In the genomic region with DNA sequence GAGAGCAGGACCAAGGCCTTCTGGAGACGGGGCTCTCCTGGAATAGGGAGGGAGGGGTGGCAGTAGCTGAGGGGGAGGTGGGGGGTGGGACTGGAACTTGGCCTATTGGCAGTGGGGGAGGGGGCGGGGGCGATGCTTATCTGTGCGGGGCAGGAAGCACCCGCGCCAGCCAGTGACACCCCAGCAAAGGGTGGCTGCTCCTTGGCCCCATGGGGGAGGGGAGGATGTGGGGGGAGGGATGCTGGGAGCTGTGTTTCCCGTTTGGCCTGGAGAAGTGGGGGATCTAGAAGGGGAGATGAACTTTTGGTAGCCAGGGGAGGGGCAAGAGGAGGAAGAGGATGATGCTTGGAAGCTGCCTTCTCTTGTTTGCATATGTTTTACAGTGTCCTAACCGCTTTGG, we compare ENCODE assay signal across 12 cellular contexts. TPM values are rescaled to one million over a fixed set of nuclear protein-coding genes. Genes with fewer than 3 reads are reported as not detected.
DNase-seq lines count a peak whose midpoint lies in the region; ATAC-seq, FAIRE-seq and TF ChIP-seq lines count a peak whose summit lies in the region.
"Had no signal": no experiment of that assay in that cellular context is flagged by ENCODE, and none has a peak within 500 bp of the region (broad histone marks: within the 10 kb centered on the region; RNA-seq: fewer than 3 reads in every experiment).

No MANE protein-coding gene starts in this region.

- H3K27ac ChIP-seq in CD4-positive, CD25-positive, alpha-beta regulatory T cell (ENCODE audit: insufficient read depth, low read length, poor library complexity, severe bottlenecking) = peak overlapping the region; percentile 84
- H3K27ac ChIP-seq in Peyer's patch (peak overlapping the region; percentile 94 to 99 (median 96)), K562 (ENCODE audit: extremely low read depth, low read depth, low read length) (peak overlapping the region; percentile 51; the same call in 2 of the 3 replicates), neutrophil (peak overlapping the region; percentile 97), tibial artery (peak overlapping the region in 1 of 2 donors; percentile 65), trophoblast cell (ENCODE audit: low read depth, low read length) (no peak overlapping the region)
- H3K27ac ChIP-seq: ovary had no signal

- POLR2A ChIA-PET in K562 (lab: Yijun Ruan, JAX) = interaction anchor here (0.6 to 1.9 kb wide), 7 partner anchors 9 to 58 kb away, joined by 3 to 8 read pairs (median 4); a partner anchor contains a TSS

- peak overlapping the region; percentile 60 for H3K4me3 ChIP-seq in CD4-positive, CD25-positive, alpha-beta regulatory T cell (ENCODE audit: low read depth, low read length)
- peak overlapping the region in 1 of 4 donors; percentile 35 for H3K4me3 ChIP-seq in Peyer's patch
- H3K4me3 ChIP-seq in K562 = no peak overlapping the region
- peak overlapping the region in 1 of 2 experiments; percentile 85 for H3K4me3 ChIP-seq in neutrophil (ENCODE audit: low read depth in 1 of 2, low read length in 1 of 2)
- no peak overlapping the region for H3K4me3 ChIP-seq in tibial artery
- no peak overlapping the region for H3K4me3 ChIP-seq in trophoblast cell (ENCODE audit: low read depth, low read length)
- H3K4me3 ChIP-seq: ovary had no signal

- peaks cover 12% of the 10 kb centered on the region for H3K36me3 Mint-ChIP-seq in CD4-positive, CD25-positive, alpha-beta regulatory T cell

- peak overlapping the region; percentile 81 to 95 (median 90) for H3K4me3 Mint-ChIP-seq in CD4-positive, CD25-positive, alpha-beta regulatory T cell

- no peaks in the 10 kb centered on the region for H3K9me3 ChIP-seq in CD4-positive, CD25-positive, alpha-beta regulatory T cell (ENCODE audit: control insufficient read depth in 2 of 2, low read length in 2 of 2)
- H3K9me3 ChIP-seq in Peyer's patch = no peaks in the 10 kb centered on the region
- H3K9me3 ChIP-seq in K562 (replicated peaks; ENCODE audit: control insufficient read depth, insufficient read depth, low read depth, low read length) = no peaks in the 10 kb centered on the region
- no peaks in the 10 kb centered on the region for H3K9me3 ChIP-seq in neutrophil
- H3K9me3 ChIP-seq in tibial artery = no peaks in the 10 kb centered on the region
- H3K9me3 ChIP-seq in trophoblast cell (ENCODE audit: insufficient read depth, low read depth, low read length) = peaks cover 1% of the 10 kb centered on the region
- H3K9me3 ChIP-seq: ovary had no signal

- H2AFZ ChIP-seq in K562 (ENCODE audit: low read depth, low read length) (no peak overlapping the region), trophoblast cell (ENCODE audit: insufficient read depth, low read length, poor library complexity) (no peak overlapping the region)

- no peak overlapping the region for H2BK120ac ChIP-seq in trophoblast cell (ENCODE audit: insufficient read depth, low read length, poor library complexity)

- peak overlapping the region; percentile 59 for H3K4me2 ChIP-seq in K562 (ENCODE audit: insufficient read depth, low read length)
- no peak overlapping the region for H3K4me2 ChIP-seq in trophoblast cell (ENCODE audit: low read length)

- no peaks in the 10 kb centered on the region for H3K27me3 ChIP-seq in CD4-positive, CD25-positive, alpha-beta regulatory T cell (ENCODE audit: control insufficient read depth, insufficient read depth, low read length)
- no peaks in the 10 kb centered on the region for H3K27me3 ChIP-seq in Peyer's patch
- no peaks in the 10 kb centered on the region for H3K27me3 ChIP-seq in K562 (ENCODE audit: control insufficient read depth in 2 of 2, insufficient read depth in 2 of 2, low read length in 2 of 2)
- H3K27me3 ChIP-seq in neutrophil = no peaks in the 10 kb centered on the region
- H3K27me3 ChIP-seq in tibial artery = no peaks in the 10 kb centered on the region
- no peaks in the 10 kb centered on the region for H3K27me3 ChIP-seq in trophoblast cell (ENCODE audit: insufficient read depth, low read length)
- H3K27me3 ChIP-seq: ovary had no signal

- TF ChIP-seq POLR2A in Peyer's patch (IDR thresholded peaks at IDR 0.05) (no peak), K562 (conservative IDR thresholded peaks at IDR 0.05) (no peak)

- H2BK5ac ChIP-seq in trophoblast cell (ENCODE audit: low read depth, low read length, poor library complexity) = no peak overlapping the region

- H3K4me1 Mint-ChIP-seq in CD4-positive, CD25-positive, alpha-beta regulatory T cell = peaks cover 6 to 79% (median 53%) of the 10 kb centered on the region in 4 donors

- no peak overlapping the region for H4K8ac ChIP-seq in trophoblast cell (ENCODE audit: low read depth, low read length)

- 29% methylated on average over 3 of the region's 8 CpGs for WGBS in K562 (ENCODE audit: insufficient coverage, low coverage, missing lambda C conversion rate)
- no CpG with 5 or more reads among the region's 8 CpGs for WGBS in trophoblast cell (ENCODE audit: extremely low coverage, insufficient coverage, insufficient read length)

- TF ChIP-seq EP300 in K562 (IDR thresholded peaks at IDR 0.05; ENCODE audit: low read length) = peak; percentile 16; the same call in 1 of the 2 replicates

- in situ Hi-C loops in K562 (cut with MboI) = no loop called here

- H3K9me3 Mint-ChIP-seq in CD4-positive, CD25-positive, alpha-beta regulatory T cell = no peaks in the 10 kb centered on the region

- no peaks in the 10 kb centered on the region for H3K27me3 Mint-ChIP-seq in CD4-positive, CD25-positive, alpha-beta regulatory T cell

- BruUV-seq in K562 (replicated peaks; lab: Mats Ljungman, UMichigan) = no TSS peak

- H3K9me1 ChIP-seq in K562 (ENCODE audit: control insufficient read depth, insufficient read depth, low read length) = no peaks in the 10 kb centered on the region

- peaks cover 15% of the 10 kb centered on the region for H3K79me1 ChIP-seq in trophoblast cell (ENCODE audit: low read length)

- H3K4me1 ChIP-seq in CD4-positive, CD25-positive, alpha-beta regulatory T cell (ENCODE audit: control insufficient read depth, insufficient read depth, low read length, poor library complexity, severe bottlenecking) = peaks cover 99% of the 10 kb centered on the region
- H3K4me1 ChIP-seq in Peyer's patch = peaks cover 3 to 82% (median 53%) of the 10 kb centered on the region in 4 donors
- H3K4me1 ChIP-seq in K562 (replicated peaks in 1 of 2; ENCODE audit: control insufficient read depth in 2 of 2, insufficient read depth in 2 of 2, low read length in 2 of 2) = peaks cover 65 to 92% of the 10 kb centered on the region in 2 experiments
- peaks cover 87 to 95% of the 10 kb centered on the region in 2 experiments for H3K4me1 ChIP-seq in neutrophil (ENCODE audit: control insufficient read depth in 1 of 2, insufficient read depth in 1 of 2, low read depth in 1 of 2, low read length in 1 of 2)
- peaks cover 0 to 67% (median 40%) of the 10 kb centered on the region in 4 donors for H3K4me1 ChIP-seq in tibial artery
- peaks cover 15 to 20% of the 10 kb centered on the region in 2 experiments for H3K4me1 ChIP-seq in trophoblast cell (ENCODE audit: control insufficient read depth in 1 of 2, insufficient read depth in 2 of 2, low read length in 2 of 2)

- no peak overlapping the region for H3K18ac ChIP-seq in trophoblast cell (ENCODE audit: low read length)

- H3K9ac ChIP-seq in K562 (ENCODE audit: insufficient read depth in 1 of 2, low read depth in 2 of 2, low read length in 2 of 2) (peak overlapping the region; percentile 24 to 65; a peak in 1 of 4 replicates), trophoblast cell (ENCODE audit: low read length) (no peak overlapping the region)

- H3K14ac ChIP-seq in trophoblast cell (ENCODE audit: low read length) = no peak overlapping the region

- no peak overlapping the region for H4K91ac ChIP-seq in trophoblast cell (ENCODE audit: low read depth, low read length)

- peak; percentile 37 to 74 (median 42) for DNase-seq in CD4-positive, CD25-positive, alpha-beta regulatory T cell
- DNase-seq in Peyer's patch (peak; percentile 64 to 74 (median 70)), K562 (ENCODE audit: extremely low read depth in 1 of 4, low spot score in 3 of 4) (peak; percentile 73 to 82 (median 75)), tibial artery (no peak), trophoblast cell (no peak)
- DNase-seq: NCI-H1694 had no signal

- FAIRE-seq in K562 (lab: Jason Lieb, UNC) = no peak
- FAIRE-seq: HTR-8/SVneo had no signal

- H4K20me1 ChIP-seq in K562 (replicated peaks; ENCODE audit: control insufficient read depth, insufficient read depth, low read length) = no peaks in the 10 kb centered on the region; the same call in 1 of the 2 replicates

- no peak overlapping the region for H2BK12ac ChIP-seq in trophoblast cell (ENCODE audit: low read length)

- no peak for ATAC-seq in CD4-positive, CD25-positive, alpha-beta regulatory T cell (ENCODE audit: low read depth in 2 of 2)
- ATAC-seq in K562 = no peak
- no peak for ATAC-seq in HG03095 (IDR thresholded peaks at IDR 0.05; ENCODE audit: unreplicated experiment)
- no peak for ATAC-seq in GM21423 (IDR thresholded peaks at IDR 0.05; ENCODE audit: unreplicated experiment)

- TF ChIP-seq RAD21 in K562 (CRISPR knock-in tag; conservative IDR thresholded peaks at IDR 0.05 in 1 of 2, IDR thresholded peaks at IDR 0.05 in 1 of 2) = no peak

- H3K36me3 ChIP-seq in CD4-positive, CD25-positive, alpha-beta regulatory T cell (ENCODE audit: control insufficient read depth, insufficient read depth, low read length) = peaks cover 16% of the 10 kb centered on the region
- H3K36me3 ChIP-seq in Peyer's patch (peaks cover 0 to 47% (median 0%) of the 10 kb centered on the region in 3 donors), K562 (ENCODE audit: control insufficient read depth, insufficient read depth, low read length) (peaks cover 70% of the 10 kb centered on the region; the same call in 2 of the 3 replicates), neutrophil (peaks cover 75% of the 10 kb centered on the region), tibial artery (peaks cover 0 to 43% (median 24%) of the 10 kb centered on the region in 3 donors), trophoblast cell (ENCODE audit: control insufficient read depth in 1 of 2, insufficient read depth in 2 of 2, low read length in 2 of 2) (peaks cover 31 to 32% of the 10 kb centered on the region in 2 experiments)
- H3K36me3 ChIP-seq: ovary had no signal

- CTCF ChIA-PET in K562 (lab: Yijun Ruan, JAX; ENCODE audit: low intra/inter-chr PET ratio) = interaction anchor here (0.6 kb wide), 1 partner anchor 39 kb away, joined by 3 read pairs; a partner anchor contains a TSS

- no peak overlapping the region for H2AK5ac ChIP-seq in trophoblast cell (ENCODE audit: low read length)

- H3K4ac ChIP-seq in trophoblast cell (ENCODE audit: low read depth, low read length) = no peak overlapping the region

- no peak overlapping the region for H3K23ac ChIP-seq in trophoblast cell (ENCODE audit: low read length)

- H3K79me2 ChIP-seq in K562 (ENCODE audit: control insufficient read depth, insufficient read depth, low read length) (peaks cover 50% of the 10 kb centered on the region), trophoblast cell (ENCODE audit: control insufficient read depth, insufficient read depth, low read length, poor library complexity) (peaks cover 3% of the 10 kb centered on the region)

- intact Hi-C loops in K562 (cut with micrococcal nuclease) = no loop called here
- intact Hi-C loops in tibial artery (cut with DNase I; ENCODE audit: low total_unique reads) = no loop called here

- no peak for TF ChIP-seq CTCF in Peyer's patch (IDR thresholded peaks at IDR 0.05)
- no peak for TF ChIP-seq CTCF in K562 (IDR thresholded peaks at IDR 0.05 in 2 of 3, conservative IDR thresholded peaks at IDR 0.05 in 1 of 3; ENCODE audit: insufficient read depth in 2 of 3, low read depth in 1 of 3, low read length in 3 of 3)
- no peak for TF ChIP-seq CTCF in neutrophil (IDR thresholded peaks at IDR 0.05)
- TF ChIP-seq CTCF in tibial artery (IDR thresholded peaks at IDR 0.05) = no peak

- H4K12ac ChIP-seq in trophoblast cell (ENCODE audit: low read depth, low read length) = no peak overlapping the region

- H3K27ac Mint-ChIP-seq in CD4-positive, CD25-positive, alpha-beta regulatory T cell = peak overlapping the region; percentile 80 to 97 (median 92)

RNA-seq across cellular contexts. Expression of a gene that starts 11.0 kb away (rescaled TPM):
- 68.0 TPM for total RNA-seq in CD4-positive, CD25-positive, alpha-beta regulatory T cell
- 1 to 10 TPM; 3.7 to 6.5 (median 5.3) TPM for polyA plus RNA-seq in CD4-positive, CD25-positive, alpha-beta regulatory T cell
- total RNA-seq in Peyer's patch = 100 to 1,000 TPM in 3 of 4 donors, 10 to 100 TPM in 1; 35.5 to 412 (median 346) TPM
- total RNA-seq in K562 (2011; cell fraction: chromatin; rRNA removed; ENCODE audit: low replicate concordance) = 24.5 and 77.3 TPM in 2 replicates
- 49.9 and 53.4 TPM in 2 replicates for total RNA-seq in K562 (2011; cell fraction: nucleolus; rRNA removed)
- total RNA-seq in K562 (2011; cell fraction: nucleoplasm; rRNA removed) = 27.5 and 32.6 TPM in 2 replicates
- total RNA-seq in K562 (2014; rRNA removed) = 31.3 and 40.6 TPM in 2 replicates
- total RNA-seq in K562 (2014; rRNA removed; fragmentation: Illumina TruSeq; extraction: Trizol) = 6.7 and 6.9 TPM in 2 replicates
- total RNA-seq in K562 (2015; rRNA removed; fragmentation: Illumina TruSeq; extraction: Trizol) = 21.9 and 23.3 TPM in 2 replicates
- total RNA-seq in K562 (2021) = 46.5 and 48.2 TPM in 2 replicates
- 15.2 and 22.8 TPM in 2 replicates for polyA plus RNA-seq in K562 (2011; rRNA removed)
- 27.8 and 66.6 TPM in 2 replicates for polyA plus RNA-seq in K562 (2011; cell fraction: cytosol; rRNA removed)
- polyA plus RNA-seq in K562 (2011; cell fraction: nucleus; rRNA removed) = 47.1 and 101 TPM in 2 replicates
- polyA plus RNA-seq in K562 (2012) = 26.0 and 38.2 TPM in 2 replicates
- 13.5 and 25.7 TPM in 2 replicates for polyA plus RNA-seq in K562 (2014; fragmentation: Illumina TruSeq; extraction: Trizol)
- under 1 TPM; 0.04 to 0.08 TPM for polyA plus RNA-seq in K562 (2014; fragmentation: Nextera tagmentation; extraction: Ambion mirVana)
- polyA plus RNA-seq in K562 (2014; rRNA removed) = 23.2 and 28.7 TPM in 2 replicates
- polyA minus RNA-seq in K562 (2011; rRNA and poly(A)+ RNA removed) = 7.6 and 11.9 TPM in 2 replicates
- polyA minus RNA-seq in K562 (2011; cell fraction: cytosol; rRNA and poly(A)+ RNA removed) = 23.4 and 28.6 TPM in 2 replicates
- polyA minus RNA-seq in K562 (2011; cell fraction: nucleus; rRNA and poly(A)+ RNA removed) = 19.5 and 20.4 TPM in 2 replicates
- 39.8 and 42.9 TPM in 2 replicates for polyA plus RNA-seq in trophoblast cell (2013)

RNA-seq across cellular contexts. Expression of a gene that starts 19.9 kb away (rescaled TPM):
- total RNA-seq in CD4-positive, CD25-positive, alpha-beta regulatory T cell = 1.4 TPM
- not detected for polyA plus RNA-seq in CD4-positive, CD25-positive, alpha-beta regulatory T cell
- total RNA-seq in Peyer's patch (10 to 100 TPM in 1 of 4 donors, 1 to 10 TPM in 3; 1.7 to 12.5 (median 5.3) TPM), K562 (2014; rRNA removed) (0.12 TPM in 1 of 2 replicates, not detected in the other), K562 (2014; rRNA removed; fragmentation: Illumina TruSeq; extraction: Trizol) (0.11 TPM in 1 of 2 replicates, not detected in the other), K562 (2015; rRNA removed; fragmentation: Illumina TruSeq; extraction: Trizol) (0.11 TPM in 1 of 2 replicates, not detected in the other), K562 (2021) (0.09 and 0.40 TPM in 2 replicates)
- total RNA-seq in K562 (2011; cell fraction: chromatin; rRNA removed; ENCODE audit: low replicate concordance) = 1.1 and 2.4 TPM in 2 replicates
- total RNA-seq in K562 (2011; cell fraction: nucleolus; rRNA removed) = 1.3 and 1.7 TPM in 2 replicates
- total RNA-seq in K562 (2011; cell fraction: nucleoplasm; rRNA removed) = 0.99 and 1.3 TPM in 2 replicates
- polyA plus RNA-seq in K562 (2011; rRNA removed) (0.49 and 1.1 TPM in 2 replicates), K562 (2014; fragmentation: Illumina TruSeq; extraction: Trizol) (0.10 TPM in 1 of 2 replicates, not detected in the other), K562 (2014; fragmentation: Nextera tagmentation; extraction: Ambion mirVana) (not detected), K562 (2014; rRNA removed) (0.22 and 0.37 TPM in 2 replicates)
- polyA plus RNA-seq in K562 (2011; cell fraction: cytosol; rRNA removed) = 0.30 and 0.40 TPM in 2 replicates
- polyA plus RNA-seq in K562 (2011; cell fraction: nucleus; rRNA removed) = 9.0 and 9.2 TPM in 2 replicates
- polyA plus RNA-seq in K562 (2012) = 0.36 and 2.9 TPM in 2 replicates
- 0.24 and 0.25 TPM in 2 replicates for polyA minus RNA-seq in K562 (2011; rRNA and poly(A)+ RNA removed)
- not detected in 2 replicates for polyA minus RNA-seq in K562 (2011; cell fraction: cytosol; rRNA and poly(A)+ RNA removed)
- polyA minus RNA-seq in K562 (2011; cell fraction: nucleus; rRNA and poly(A)+ RNA removed) = 0.33 and 0.40 TPM in 2 replicates
- polyA plus RNA-seq in trophoblast cell (2013) = 0.55 and 0.56 TPM in 2 replicates

RNA-seq across cellular contexts. Expression of a gene that starts 20.0 kb away (rescaled TPM):
- 0.32 TPM for total RNA-seq in CD4-positive, CD25-positive, alpha-beta regulatory T cell
- polyA plus RNA-seq in CD4-positive, CD25-positive, alpha-beta regulatory T cell = not detected
- total RNA-seq in Peyer's patch (1 to 10 TPM in 1 of 4 donors, under 1 TPM in 1, not detected in 2; 0.88 to 2.7 TPM), K562 (2014; rRNA removed) (not detected in 2 replicates), K562 (2014; rRNA removed; fragmentation: Illumina TruSeq; extraction: Trizol) (not detected in 2 replicates), K562 (2015; rRNA removed; fragmentation: Illumina TruSeq; extraction: Trizol) (not detected in 2 replicates), K562 (2021) (not detected in 2 replicates)
- total RNA-seq in K562 (2011; cell fraction: chromatin; rRNA removed; ENCODE audit: low replicate concordance) = not detected in 2 replicates
- total RNA-seq in K562 (2011; cell fraction: nucleolus; rRNA removed) = not detected in 2 replicates
- not detected in 2 replicates for total RNA-seq in K562 (2011; cell fraction: nucleoplasm; rRNA removed)
- polyA plus RNA-seq in K562 (2011; rRNA removed) (not detected in 2 replicates), K562 (2014; fragmentation: Illumina TruSeq; extraction: Trizol) (not detected in 2 replicates), K562 (2014; fragmentation: Nextera tagmentation; extraction: Ambion mirVana) (not detected), K562 (2014; rRNA removed) (not detected in 2 replicates)
- not detected in 2 replicates for polyA plus RNA-seq in K562 (2011; cell fraction: cytosol; rRNA removed)
- 0.08 and 0.10 TPM in 2 replicates for polyA plus RNA-seq in K562 (2011; cell fraction: nucleus; rRNA removed)
- 0.15 TPM in 1 of 2 replicates, not detected in the other for polyA plus RNA-seq in K562 (2012)
- polyA minus RNA-seq in K562 (2011; rRNA and poly(A)+ RNA removed) = not detected in 2 replicates
- polyA minus RNA-seq in K562 (2011; cell fraction: cytosol; rRNA and poly(A)+ RNA removed) = not detected in 2 replicates
- not detected in 2 replicates for polyA minus RNA-seq in K562 (2011; cell fraction: nucleus; rRNA and poly(A)+ RNA removed)
- polyA plus RNA-seq in trophoblast cell (2013) = 0.22 and 0.26 TPM in 2 replicates
- polyA plus RNA-seq: keratinocyte had no signal

RNA-seq across cellular contexts. Expression of a gene that starts 20.2 kb away (rescaled TPM):
- total RNA-seq in CD4-positive, CD25-positive, alpha-beta regulatory T cell = not detected
- not detected for polyA plus RNA-seq in CD4-positive, CD25-positive, alpha-beta regulatory T cell
- total RNA-seq in Peyer's patch = not detected
- 4.5 and 15.4 TPM in 2 replicates for total RNA-seq in K562 (2011; cell fraction: chromatin; rRNA removed; ENCODE audit: low replicate concordance)
- 2.9 and 8.3 TPM in 2 replicates for total RNA-seq in K562 (2011; cell fraction: nucleolus; rRNA removed)
- total RNA-seq in K562 (2011; cell fraction: nucleoplasm; rRNA removed) = 7.6 and 10.0 TPM in 2 replicates
- 0.24 and 0.86 TPM in 2 replicates for total RNA-seq in K562 (2014; rRNA removed)
- 0.47 TPM in 1 of 2 replicates, not detected in the other for total RNA-seq in K562 (2014; rRNA removed; fragmentation: Illumina TruSeq; extraction: Trizol)
- total RNA-seq in K562 (2015; rRNA removed; fragmentation: Illumina TruSeq; extraction: Trizol) = 0.45 and 0.87 TPM in 2 replicates
- 0.56 TPM in 1 of 2 replicates, not detected in the other for total RNA-seq in K562 (2021)
- polyA plus RNA-seq in K562 (2011; rRNA removed) = not detected in 2 replicates
- polyA plus RNA-seq in K562 (2011; cell fraction: cytosol; rRNA removed) = not detected in 2 replicates
- polyA plus RNA-seq in K562 (2011; cell fraction: nucleus; rRNA removed) = 1.0 and 1.1 TPM in 2 replicates
- 0.17 and 0.59 TPM in 2 replicates for polyA plus RNA-seq in K562 (2012)
- polyA plus RNA-seq in K562 (2014; fragmentation: Illumina TruSeq; extraction: Trizol) = not detected in 2 replicates
- polyA plus RNA-seq in K562 (2014; fragmentation: Nextera tagmentation; extraction: Ambion mirVana) = not detected
- polyA plus RNA-seq in K562 (2014; rRNA removed) = 0.23 and 0.35 TPM in 2 replicates
- 1.4 and 3.2 TPM in 2 replicates for polyA minus RNA-seq in K562 (2011; rRNA and poly(A)+ RNA removed)
- not detected in 2 replicates for polyA minus RNA-seq in K562 (2011; cell fraction: cytosol; rRNA and poly(A)+ RNA removed)
- 1.1 and 3.6 TPM in 2 replicates for polyA minus RNA-seq in K562 (2011; cell fraction: nucleus; rRNA and poly(A)+ RNA removed)
- polyA plus RNA-seq in trophoblast cell (2013) = not detected in 2 replicates
- total RNA-seq: ovary had no signal
- polyA plus RNA-seq: keratinocyte, ovary had no signal

RNA-seq across cellular contexts. Expression of a gene that starts 30.5 kb away (rescaled TPM):
- 39.1 TPM for total RNA-seq in CD4-positive, CD25-positive, alpha-beta regulatory T cell
- polyA plus RNA-seq in CD4-positive, CD25-positive, alpha-beta regulatory T cell = 10 to 100 TPM; 41.0 to 60.3 (median 44.0) TPM
- 10 to 100 TPM; 29.7 to 50.3 (median 46.3) TPM for total RNA-seq in Peyer's patch
- total RNA-seq in K562 (2011; cell fraction: chromatin; rRNA removed; ENCODE audit: low replicate concordance) = 46.3 and 135 TPM in 2 replicates
- total RNA-seq in K562 (2011; cell fraction: nucleolus; rRNA removed) = 130 and 141 TPM in 2 replicates
- total RNA-seq in K562 (2011; cell fraction: nucleoplasm; rRNA removed) = 76.0 and 76.6 TPM in 2 replicates
- total RNA-seq in K562 (2014; rRNA removed) = 67.0 and 87.6 TPM in 2 replicates
- 41.3 and 56.1 TPM in 2 replicates for total RNA-seq in K562 (2014; rRNA removed; fragmentation: Illumina TruSeq; extraction: Trizol)
- 65.8 and 68.6 TPM in 2 replicates for total RNA-seq in K562 (2015; rRNA removed; fragmentation: Illumina TruSeq; extraction: Trizol)
- 74.4 and 79.8 TPM in 2 replicates for total RNA-seq in K562 (2021)
- polyA plus RNA-seq in K562 (2011; rRNA removed) = 61.2 and 75.6 TPM in 2 replicates
- polyA plus RNA-seq in K562 (2011; cell fraction: cytosol; rRNA removed) = 82.9 and 126 TPM in 2 replicates
- polyA plus RNA-seq in K562 (2011; cell fraction: nucleus; rRNA removed) = 209 and 292 TPM in 2 replicates
- polyA plus RNA-seq in K562 (2012) = 54.0 and 57.9 TPM in 2 replicates
- polyA plus RNA-seq in K562 (2014; fragmentation: Illumina TruSeq; extraction: Trizol) = 78.8 and 82.3 TPM in 2 replicates
- polyA plus RNA-seq in K562 (2014; fragmentation: Nextera tagmentation; extraction: Ambion mirVana) = 10 to 100 TPM; 24.9 to 46.7 TPM
- 85.8 and 98.9 TPM in 2 replicates for polyA plus RNA-seq in K562 (2014; rRNA removed)
- polyA minus RNA-seq in K562 (2011; rRNA and poly(A)+ RNA removed) = 50.8 and 69.7 TPM in 2 replicates
- polyA minus RNA-seq in K562 (2011; cell fraction: cytosol; rRNA and poly(A)+ RNA removed) = 40.4 and 52.6 TPM in 2 replicates
- 49.7 and 53.7 TPM in 2 replicates for polyA minus RNA-seq in K562 (2011; cell fraction: nucleus; rRNA and poly(A)+ RNA removed)
- polyA plus RNA-seq in trophoblast cell (2013) = 27.3 and 32.2 TPM in 2 replicates

Comparison
In these comparisons a context has a peak if more than half of its experiments do, and no peak if none do; other contexts are left out.
1. DNase-seq: peak in CD4-positive, CD25-positive, alpha-beta regulatory T cell (3 of 3), Peyer's patch (3 of 3) and K562 (4 of 4); none in tibial artery (0 of 2) and trophoblast cell (0 of 2).